1 cellular context compared by ENCODE assay signal in the genomic region with DNA sequence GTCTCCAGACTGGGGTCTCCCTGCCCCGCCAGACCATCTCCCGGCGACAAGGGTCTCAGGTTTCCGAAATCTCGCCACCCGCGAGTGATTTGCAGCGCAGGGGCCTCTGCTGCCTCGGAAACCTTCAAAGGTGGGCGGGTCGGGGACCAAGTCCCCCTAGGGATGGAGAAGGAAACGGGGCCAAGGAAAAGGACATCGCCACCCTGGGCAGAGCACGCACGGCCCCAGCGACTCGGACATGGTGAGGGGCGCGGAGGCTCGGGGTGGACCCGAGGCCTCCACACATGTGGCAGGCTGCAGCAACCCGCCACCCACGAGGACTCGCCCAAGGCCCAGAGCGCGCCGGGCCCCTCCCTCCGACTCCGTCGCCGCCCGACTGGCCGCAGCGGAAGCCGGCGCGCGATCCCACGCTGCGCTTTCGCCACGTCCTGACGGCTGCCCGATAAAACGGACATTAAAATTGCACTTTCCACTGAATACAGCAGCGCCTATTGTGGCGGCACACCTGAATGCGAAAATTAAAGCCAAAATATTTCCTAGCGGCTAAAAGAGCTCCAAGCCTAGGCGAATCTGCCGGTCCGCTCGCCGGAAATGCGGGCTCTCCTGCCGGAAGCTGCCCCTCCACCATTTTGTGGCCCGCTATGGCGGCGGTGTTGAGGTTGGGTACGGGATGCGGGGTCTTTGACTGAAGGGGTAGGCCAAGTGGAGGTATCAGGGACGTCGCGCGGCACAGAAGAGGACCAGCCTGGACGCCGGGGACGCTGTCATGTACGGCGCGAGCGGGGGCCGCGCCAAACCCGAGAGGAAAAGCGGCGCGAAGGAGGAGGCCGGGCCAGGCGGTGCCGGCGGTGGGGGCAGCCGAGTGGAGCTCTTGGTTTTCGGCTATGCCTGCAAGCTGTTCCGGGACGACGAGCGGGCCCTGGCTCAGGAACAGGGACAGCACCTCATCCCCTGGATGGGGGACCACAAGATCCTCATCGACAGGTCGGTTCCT.
TF ChIP-seq lines count a peak whose summit lies in the region.

A gene (plus strand): TSS at position 627 of the 994 bp plus-strand sequence. CDS start 140 bp downstream, at position 767.

TF ChIP-seq in HepG2, 621 proteins besides CTCF, POLR2A, EP300 and RAD21 (continued from another document and continues in another):
- TF ChIP-seq, protein P1, sequence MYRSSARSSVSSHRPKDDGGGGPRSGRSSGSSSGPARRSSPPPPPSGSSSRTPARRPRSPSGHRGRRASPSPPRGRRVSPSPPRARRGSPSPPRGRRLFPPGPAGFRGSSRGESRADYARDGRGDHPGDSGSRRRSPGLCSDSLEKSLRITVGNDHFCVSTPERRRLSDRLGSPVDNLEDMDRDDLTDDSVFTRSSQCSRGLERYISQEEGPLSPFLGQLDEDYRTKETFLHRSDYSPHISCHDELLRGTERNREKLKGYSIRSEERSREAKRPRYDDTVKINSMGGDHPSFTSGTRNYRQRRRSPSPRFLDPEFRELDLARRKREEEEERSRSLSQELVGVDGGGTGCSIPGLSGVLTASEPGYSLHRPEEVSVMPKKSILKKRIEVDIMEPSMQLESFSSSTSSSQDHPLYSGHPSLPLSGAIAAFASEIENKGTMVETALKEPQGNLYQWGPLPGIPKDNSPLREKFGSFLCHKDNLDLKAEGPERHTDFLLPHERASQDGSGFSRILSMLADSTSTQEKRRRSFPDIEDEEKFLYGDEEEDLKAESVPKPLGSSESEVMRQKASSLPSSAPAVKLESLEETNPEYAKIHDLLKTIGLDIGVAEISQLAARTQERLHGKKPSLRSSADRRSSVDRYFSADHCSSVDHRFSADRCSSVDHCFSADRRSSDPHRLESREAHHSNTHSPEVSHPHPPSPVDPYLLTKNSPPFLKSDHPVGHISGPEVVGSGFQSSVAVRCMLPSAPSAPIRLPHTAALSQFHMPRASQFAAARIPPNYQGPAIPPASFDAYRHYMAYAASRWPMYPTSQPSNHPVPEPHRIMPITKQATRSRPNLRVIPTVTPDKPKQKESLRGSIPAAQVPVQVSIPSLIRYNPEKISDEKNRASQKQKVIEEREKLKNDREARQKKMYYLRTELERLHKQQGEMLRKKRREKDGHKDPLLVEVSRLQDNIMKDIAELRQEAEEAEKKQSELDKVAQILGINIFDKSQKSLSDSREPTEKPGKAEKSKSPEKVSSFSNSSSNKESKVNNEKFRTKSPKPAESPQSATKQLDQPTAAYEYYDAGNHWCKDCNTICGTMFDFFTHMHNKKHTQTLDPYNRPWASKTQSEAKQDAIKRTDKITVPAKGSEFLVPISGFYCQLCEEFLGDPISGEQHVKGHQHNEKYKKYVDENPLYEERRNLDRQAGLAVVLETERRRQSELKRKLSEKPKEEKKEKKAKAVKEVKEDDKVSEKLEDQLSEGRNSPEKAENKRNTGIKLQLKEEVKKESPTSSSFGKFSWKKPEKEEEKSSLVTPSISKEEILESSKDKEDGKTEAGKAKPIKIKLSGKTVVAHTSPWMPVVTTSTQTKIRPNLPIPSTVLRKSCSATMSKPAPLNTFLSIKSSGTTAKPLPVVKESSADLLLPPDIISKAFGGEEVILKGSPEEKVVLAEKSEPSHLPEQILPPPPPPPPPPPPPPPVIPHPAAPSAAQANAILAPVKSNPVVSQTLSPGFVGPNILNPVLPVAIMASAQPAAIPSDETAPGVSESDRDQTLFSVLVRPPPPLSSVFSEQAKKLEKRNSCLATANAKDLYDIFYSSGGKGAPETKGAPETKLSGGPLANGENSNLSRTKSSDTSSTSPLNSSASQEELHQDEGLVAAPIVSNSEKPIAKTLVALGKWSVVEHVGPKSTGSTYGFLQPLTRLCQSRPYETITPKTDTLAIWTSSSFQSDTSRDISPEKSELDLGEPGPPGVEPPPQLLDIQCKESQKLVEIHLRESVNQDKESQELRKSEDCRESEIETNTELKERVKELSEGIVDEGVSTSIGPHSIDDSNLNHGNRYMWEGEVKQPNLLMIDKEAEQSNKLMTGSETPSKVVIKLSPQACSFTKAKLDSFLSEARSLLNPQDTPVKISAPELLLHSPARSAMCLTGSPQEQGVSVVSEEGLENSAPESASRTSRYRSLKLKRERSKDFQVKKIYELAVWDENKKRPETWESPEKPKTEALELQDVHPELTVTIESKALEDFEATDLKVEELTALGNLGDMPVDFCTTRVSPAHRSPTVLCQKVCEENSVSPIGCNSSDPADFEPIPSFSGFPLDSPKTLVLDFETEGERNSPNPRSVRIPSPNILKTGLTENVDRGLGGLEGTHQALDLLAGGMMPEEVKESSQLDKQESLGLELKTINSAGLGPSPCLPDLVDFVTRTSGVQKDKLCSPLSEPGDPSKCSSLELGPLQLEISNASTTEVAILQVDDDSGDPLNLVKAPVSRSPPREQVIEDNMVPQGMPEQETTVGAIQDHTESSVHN (CRISPR knock-in tag; IDR thresholded peaks at IDR 0.05): no peak
- TF ChIP-seq ZNF430 (CRISPR knock-in tag; IDR thresholded peaks at IDR 0.05) (peak; percentile 79), ZNF572 (CRISPR knock-in tag; IDR thresholded peaks at IDR 0.05) (0 out of 2 replicates have a peak, but pooled peaks have one; percentile 64), REL (CRISPR knock-in tag; conservative IDR thresholded peaks at IDR 0.05) (no peak), HNF4G (IDR thresholded peaks at IDR 0.05; ENCODE audit: borderline replicate concordance, low read depth, low read length) (no peak), HNF4G (CRISPR knock-in tag; IDR thresholded peaks at IDR 0.05; ENCODE audit: borderline replicate concordance, low read depth) (peak; percentile 17; the same call in 1 of the 2 replicates), TARDBP (CRISPR knock-in tag; IDR thresholded peaks at IDR 0.05) (peak; percentile 95), ZNF274 (CRISPR knock-in tag; IDR thresholded peaks at IDR 0.05) (peak; percentile 67), ATF7 (IDR thresholded peaks at IDR 0.05) (no peak), ATF7 (CRISPR knock-in tag; IDR thresholded peaks at IDR 0.05) (peak; percentile 69; the same call in 1 of the 2 replicates), KMT2A (CRISPR knock-in tag; IDR thresholded peaks at IDR 0.05) (peak; percentile 94), ZBTB20 (CRISPR knock-in tag; IDR thresholded peaks at IDR 0.05; ENCODE audit: borderline replicate concordance, low read depth) (no peak; the same call in 1 of the 2 replicates), ZFP37 (CRISPR knock-in tag; IDR thresholded peaks at IDR 0.05; ENCODE audit: borderline replicate concordance) (no peak), PHF5A (CRISPR knock-in tag; IDR thresholded peaks at IDR 0.05; ENCODE audit: low read depth, unreplicated experiment) (no peak), ZNF607 (CRISPR knock-in tag; IDR thresholded peaks at IDR 0.05; ENCODE audit: borderline replicate concordance) (peak; percentile 69; the same call in 1 of the 2 replicates), ZNF10 (CRISPR knock-in tag; IDR thresholded peaks at IDR 0.05; ENCODE audit: borderline replicate concordance, low read depth) (no peak), CBX5 (CRISPR knock-in tag; IDR thresholded peaks at IDR 0.05; ENCODE audit: borderline replicate concordance) (peak; percentile 68; the same call in 1 of the 2 replicates), ZNF614 (CRISPR knock-in tag; IDR thresholded peaks at IDR 0.05; ENCODE audit: borderline replicate concordance) (no peak), ZNF432 (CRISPR knock-in tag; IDR thresholded peaks at IDR 0.05; ENCODE audit: borderline replicate concordance) (0 out of 2 replicates have a peak, but pooled peaks have one; percentile 88), ZNF558 (CRISPR knock-in tag; IDR thresholded peaks at IDR 0.05; ENCODE audit: borderline replicate concordance) (peak; percentile 47; the same call in 1 of the 2 replicates), HHEX (CRISPR knock-in tag; IDR thresholded peaks at IDR 0.05) (peak; percentile 37; the same call in 1 of the 2 replicates), ZNF17 (CRISPR knock-in tag; IDR thresholded peaks at IDR 0.05) (no peak), MAFG (CRISPR knock-in tag; IDR thresholded peaks at IDR 0.05) (0 out of 2 replicates have a peak, but pooled peaks have one; percentile 46), ZNF331 (CRISPR knock-in tag; IDR thresholded peaks at IDR 0.05) (0 out of 2 replicates have a peak, but pooled peaks have one; percentile 36), ZNF776 (CRISPR knock-in tag; IDR thresholded peaks at IDR 0.05) (peak; percentile 35; the same call in 1 of the 2 replicates), NFIB (CRISPR knock-in tag; IDR thresholded peaks at IDR 0.05; ENCODE audit: borderline replicate concordance) (peak; percentile 71; the same call in 1 of the 2 replicates), ZNF317 (CRISPR knock-in tag; IDR thresholded peaks at IDR 0.05) (peak; percentile 70; the same call in 1 of the 2 replicates), SNRNP70 (IDR thresholded peaks at IDR 0.05; ENCODE audit: low read depth, low read length) (no peak), NFE2L2 (IDR thresholded peaks at IDR 0.05; ENCODE audit: low read length) (no peak), FIP1L1 (IDR thresholded peaks at IDR 0.05; ENCODE audit: borderline replicate concordance, insufficient read depth, low read depth, low read length) (no peak), ZNF720 (CRISPR knock-in tag; IDR thresholded peaks at IDR 0.05) (no peak), SMAD3 (CRISPR knock-in tag; IDR thresholded peaks at IDR 0.05) (peak; percentile 96; the same call in 1 of the 2 replicates), PHF21A (CRISPR knock-in tag; IDR thresholded peaks at IDR 0.05) (peak; percentile 83), AGO2 (optimal IDR thresholded peaks at IDR 0.05; ENCODE audit: low read depth, low read length) (peak; percentile 76), DNMT3B (CRISPR knock-in tag; conservative IDR thresholded peaks at IDR 0.05) (peak; percentile 65; the same call in 1 of the 2 replicates)
- TF ChIP-seq, protein P2, sequence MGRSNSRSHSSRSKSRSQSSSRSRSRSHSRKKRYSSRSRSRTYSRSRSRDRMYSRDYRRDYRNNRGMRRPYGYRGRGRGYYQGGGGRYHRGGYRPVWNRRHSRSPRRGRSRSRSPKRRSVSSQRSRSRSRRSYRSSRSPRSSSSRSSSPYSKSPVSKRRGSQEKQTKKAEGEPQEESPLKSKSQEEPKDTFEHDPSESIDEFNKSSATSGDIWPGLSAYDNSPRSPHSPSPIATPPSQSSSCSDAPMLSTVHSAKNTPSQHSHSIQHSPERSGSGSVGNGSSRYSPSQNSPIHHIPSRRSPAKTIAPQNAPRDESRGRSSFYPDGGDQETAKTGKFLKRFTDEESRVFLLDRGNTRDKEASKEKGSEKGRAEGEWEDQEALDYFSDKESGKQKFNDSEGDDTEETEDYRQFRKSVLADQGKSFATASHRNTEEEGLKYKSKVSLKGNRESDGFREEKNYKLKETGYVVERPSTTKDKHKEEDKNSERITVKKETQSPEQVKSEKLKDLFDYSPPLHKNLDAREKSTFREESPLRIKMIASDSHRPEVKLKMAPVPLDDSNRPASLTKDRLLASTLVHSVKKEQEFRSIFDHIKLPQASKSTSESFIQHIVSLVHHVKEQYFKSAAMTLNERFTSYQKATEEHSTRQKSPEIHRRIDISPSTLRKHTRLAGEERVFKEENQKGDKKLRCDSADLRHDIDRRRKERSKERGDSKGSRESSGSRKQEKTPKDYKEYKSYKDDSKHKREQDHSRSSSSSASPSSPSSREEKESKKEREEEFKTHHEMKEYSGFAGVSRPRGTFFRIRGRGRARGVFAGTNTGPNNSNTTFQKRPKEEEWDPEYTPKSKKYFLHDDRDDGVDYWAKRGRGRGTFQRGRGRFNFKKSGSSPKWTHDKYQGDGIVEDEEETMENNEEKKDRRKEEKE (IDR thresholded peaks at IDR 0.05): no peak
- TF ChIP-seq, protein P3, sequence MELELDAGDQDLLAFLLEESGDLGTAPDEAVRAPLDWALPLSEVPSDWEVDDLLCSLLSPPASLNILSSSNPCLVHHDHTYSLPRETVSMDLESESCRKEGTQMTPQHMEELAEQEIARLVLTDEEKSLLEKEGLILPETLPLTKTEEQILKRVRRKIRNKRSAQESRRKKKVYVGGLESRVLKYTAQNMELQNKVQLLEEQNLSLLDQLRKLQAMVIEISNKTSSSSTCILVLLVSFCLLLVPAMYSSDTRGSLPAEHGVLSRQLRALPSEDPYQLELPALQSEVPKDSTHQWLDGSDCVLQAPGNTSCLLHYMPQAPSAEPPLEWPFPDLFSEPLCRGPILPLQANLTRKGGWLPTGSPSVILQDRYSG (CRISPR knock-in tag; IDR thresholded peaks at IDR 0.05): peak; percentile 86
- TF ChIP-seq, protein P4, sequence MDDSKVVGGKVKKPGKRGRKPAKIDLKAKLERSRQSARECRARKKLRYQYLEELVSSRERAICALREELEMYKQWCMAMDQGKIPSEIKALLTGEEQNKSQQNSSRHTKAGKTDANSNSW (CRISPR knock-in tag; IDR thresholded peaks at IDR 0.05; ENCODE audit: borderline replicate concordance): no peak; the same call in 1 of the 2 replicates
- TF ChIP-seq, protein P5, sequence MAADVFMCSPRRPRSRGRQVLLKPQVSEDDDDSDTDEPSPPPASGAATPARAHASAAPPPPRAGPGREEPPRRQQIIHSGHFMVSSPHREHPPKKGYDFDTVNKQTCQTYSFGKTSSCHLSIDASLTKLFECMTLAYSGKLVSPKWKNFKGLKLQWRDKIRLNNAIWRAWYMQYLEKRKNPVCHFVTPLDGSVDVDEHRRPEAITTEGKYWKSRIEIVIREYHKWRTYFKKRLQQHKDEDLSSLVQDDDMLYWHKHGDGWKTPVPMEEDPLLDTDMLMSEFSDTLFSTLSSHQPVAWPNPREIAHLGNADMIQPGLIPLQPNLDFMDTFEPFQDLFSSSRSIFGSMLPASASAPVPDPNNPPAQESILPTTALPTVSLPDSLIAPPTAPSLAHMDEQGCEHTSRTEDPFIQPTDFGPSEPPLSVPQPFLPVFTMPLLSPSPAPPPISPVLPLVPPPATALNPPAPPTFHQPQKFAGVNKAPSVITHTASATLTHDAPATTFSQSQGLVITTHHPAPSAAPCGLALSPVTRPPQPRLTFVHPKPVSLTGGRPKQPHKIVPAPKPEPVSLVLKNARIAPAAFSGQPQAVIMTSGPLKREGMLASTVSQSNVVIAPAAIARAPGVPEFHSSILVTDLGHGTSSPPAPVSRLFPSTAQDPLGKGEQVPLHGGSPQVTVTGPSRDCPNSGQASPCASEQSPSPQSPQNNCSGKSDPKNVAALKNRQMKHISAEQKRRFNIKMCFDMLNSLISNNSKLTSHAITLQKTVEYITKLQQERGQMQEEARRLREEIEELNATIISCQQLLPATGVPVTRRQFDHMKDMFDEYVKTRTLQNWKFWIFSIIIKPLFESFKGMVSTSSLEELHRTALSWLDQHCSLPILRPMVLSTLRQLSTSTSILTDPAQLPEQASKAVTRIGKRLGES (CRISPR knock-in tag; IDR thresholded peaks at IDR 0.05; ENCODE audit: borderline replicate concordance): no peak
- TF ChIP-seq, protein P6, sequence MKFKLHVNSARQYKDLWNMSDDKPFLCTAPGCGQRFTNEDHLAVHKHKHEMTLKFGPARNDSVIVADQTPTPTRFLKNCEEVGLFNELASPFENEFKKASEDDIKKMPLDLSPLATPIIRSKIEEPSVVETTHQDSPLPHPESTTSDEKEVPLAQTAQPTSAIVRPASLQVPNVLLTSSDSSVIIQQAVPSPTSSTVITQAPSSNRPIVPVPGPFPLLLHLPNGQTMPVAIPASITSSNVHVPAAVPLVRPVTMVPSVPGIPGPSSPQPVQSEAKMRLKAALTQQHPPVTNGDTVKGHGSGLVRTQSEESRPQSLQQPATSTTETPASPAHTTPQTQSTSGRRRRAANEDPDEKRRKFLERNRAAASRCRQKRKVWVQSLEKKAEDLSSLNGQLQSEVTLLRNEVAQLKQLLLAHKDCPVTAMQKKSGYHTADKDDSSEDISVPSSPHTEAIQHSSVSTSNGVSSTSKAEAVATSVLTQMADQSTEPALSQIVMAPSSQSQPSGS (CRISPR knock-in tag; IDR thresholded peaks at IDR 0.05): peak; percentile 31; the same call in 1 of the 2 replicates
- TF ChIP-seq, protein P7, sequence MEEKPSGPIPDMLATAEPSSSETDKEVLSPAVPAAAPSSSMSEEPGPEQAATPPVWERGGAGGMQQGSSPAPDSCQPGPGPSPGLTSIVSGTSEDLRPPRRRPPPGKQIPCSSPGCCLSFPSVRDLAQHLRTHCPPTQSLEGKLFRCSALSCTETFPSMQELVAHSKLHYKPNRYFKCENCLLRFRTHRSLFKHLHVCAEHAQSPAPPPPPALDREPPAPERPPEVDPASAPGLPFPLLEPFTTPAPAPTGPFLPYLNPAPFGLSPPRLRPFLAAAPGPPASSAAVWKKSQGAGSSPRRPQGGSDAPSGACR (CRISPR knock-in tag; IDR thresholded peaks at IDR 0.05): no peak; the same call in 1 of the 2 replicates
